ENCODE assay signal across 8 cellular contexts in the genomic region with DNA sequence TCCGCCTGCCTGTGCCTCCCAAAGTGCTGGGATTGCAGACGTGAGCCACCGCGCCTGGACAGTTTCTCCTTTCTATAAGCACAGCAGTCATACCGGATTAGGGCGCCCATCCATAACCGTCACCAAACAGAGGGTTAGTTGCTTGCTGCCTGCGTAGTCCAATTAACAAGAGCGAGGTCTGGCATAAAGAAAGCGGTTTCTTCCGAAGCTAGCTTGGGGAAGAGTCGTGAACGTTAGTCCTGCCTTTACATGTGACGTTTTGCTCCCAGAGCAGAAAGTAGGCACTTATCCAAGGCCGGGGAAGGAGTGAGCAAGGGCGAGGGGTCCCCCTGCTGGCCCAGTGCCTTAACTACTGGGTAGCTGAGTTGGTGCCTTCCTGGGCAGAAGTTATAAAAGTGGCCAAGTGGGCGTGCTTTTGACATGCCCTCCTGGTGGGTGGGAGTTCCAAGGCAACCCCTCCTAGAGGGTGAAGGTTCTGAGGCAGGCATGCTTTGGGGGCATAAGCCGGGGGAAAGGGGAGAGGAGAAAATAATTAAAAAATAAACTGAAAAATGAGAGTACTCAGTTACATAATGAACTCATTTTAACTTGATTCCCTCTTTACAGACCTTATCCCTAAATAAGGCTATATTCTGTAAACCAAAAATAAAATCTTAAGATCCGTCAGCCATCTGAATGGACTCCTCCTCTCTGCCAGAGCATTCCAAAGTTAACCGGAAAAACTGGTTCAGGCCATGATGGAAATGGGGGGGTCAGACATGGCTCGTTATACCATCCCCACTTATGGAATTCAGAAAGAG.
DNase-seq lines count a peak whose midpoint lies in the region; ATAC-seq and TF ChIP-seq lines count a peak whose summit lies in the region.

No MANE protein-coding gene starts in this region.

- no peak overlapping the region for H2BK15ac ChIP-seq in H9 (ENCODE audit: low read depth, low read length)

- no peaks in the 10 kb centered on the region for H3K79me1 ChIP-seq in H9 (ENCODE audit: insufficient read depth, low read depth, low read length, poor library complexity, severe bottlenecking)

- H3K4me1 ChIP-seq in H9 (ENCODE audit: insufficient read depth, low read length) (peaks cover 12% of the 10 kb centered on the region), sigmoid colon (peaks cover 0 to 22% (median 14%) of the 10 kb centered on the region in 4 donors)

- no peak overlapping the region for H2BK20ac ChIP-seq in H9 (ENCODE audit: low read depth, low read length, poor library complexity, severe bottlenecking)

- no peak overlapping the region for H3T11ph ChIP-seq in H9 (ENCODE audit: low read length)

- no peaks in the 10 kb centered on the region for H3K9me3 Mint-ChIP-seq in H9

- no peak overlapping the region for H3K56ac ChIP-seq in H9 (ENCODE audit: insufficient read length, low read depth, low read length)

- no peak for TF ChIP-seq EP300 in sigmoid colon (IDR thresholded peaks at IDR 0.05)

- no peak for ATAC-seq in GM21423 (IDR thresholded peaks at IDR 0.05; ENCODE audit: unreplicated experiment)

- no peaks in the 10 kb centered on the region for H3K36me3 ChIP-seq in sigmoid colon

- H3K23ac ChIP-seq in H9 (ENCODE audit: insufficient read length, low read depth, low read length): no peak overlapping the region

- no peaks in the 10 kb centered on the region for H3K27me3 ChIP-seq in H9 (ENCODE audit: insufficient read depth, low read length)
- H3K27me3 ChIP-seq in sigmoid colon: no peaks in the 10 kb centered on the region

- H2BK12ac ChIP-seq in H9 (ENCODE audit: insufficient read length, low read depth, low read length): no peak overlapping the region

- no peak overlapping the region for H3K14ac ChIP-seq in H9 (ENCODE audit: insufficient read depth, low read length)

- no peak overlapping the region for H2BK120ac ChIP-seq in H9 (ENCODE audit: low read depth, low read length, poor library complexity, severe bottlenecking)

- TF ChIP-seq CTCF in H9 (conservative IDR thresholded peaks at IDR 0.05) (peak; percentile 91), astrocyte of the spinal cord (IDR thresholded peaks at IDR 0.05; ENCODE audit: low read depth, low read length) (peak; percentile 95), sigmoid colon (IDR thresholded peaks at IDR 0.05) (peak; percentile 69 to 82 (median 76))

- intact Hi-C loops in sigmoid colon (cut with DNase I): loop anchor here (1.0 to 5.0 kb wide), 3 partner anchors 59 to 249 kb away; a partner anchor contains a TSS

- H3K27me3 Mint-ChIP-seq in H9 (ENCODE audit: low read depth): no peaks in the 10 kb centered on the region

- H3K18ac ChIP-seq in H9 (ENCODE audit: insufficient read length, low read depth, low read length): no peak overlapping the region

- H2AFZ ChIP-seq in H9 (ENCODE audit: low read length): no peak overlapping the region

- H3K4me3 ChIP-seq in astrocyte of the spinal cord (ENCODE audit: low read depth, low read length) (peak overlapping the region; percentile 19), sigmoid colon (peak overlapping the region; percentile 33 to 52 (median 49))

- H4K8ac ChIP-seq in H9 (replicated peaks; ENCODE audit: insufficient read length, low read depth, low read length): no peak overlapping the region

- H3K4me1 Mint-ChIP-seq in H9: peaks cover 33 to 34% of the 10 kb centered on the region in 2 experiments

- peak overlapping the region in 2 of 3 experiments; percentile 61 to 77; a peak in 3 of 7 replicates for H3K27ac Mint-ChIP-seq in H9

- H2AK5ac ChIP-seq in H9 (ENCODE audit: insufficient read length, low read length): no peak overlapping the region

- H3K9ac ChIP-seq in H9 (ENCODE audit: extremely low read depth, insufficient read length, low read length): no peak overlapping the region

- H3K9me3 ChIP-seq in H9 (ENCODE audit: control insufficient read depth, low read depth, low read length) (no peaks in the 10 kb centered on the region), sigmoid colon (no peaks in the 10 kb centered on the region)

- H3K4me3 Mint-ChIP-seq in H9: peak overlapping the region in 1 of 2 experiments; percentile 52; a peak in 3 of 5 replicates

- in situ Hi-C loops in astrocyte of the spinal cord (cut with HindIII; ENCODE audit: low sequenced_read_pairs): loop anchor here (25.0 kb wide), 1 partner anchor 129 kb away; no protein-coding TSS in a partner anchor

- no CpG with 5 or more reads among the region's 21 CpGs for WGBS in H9 (ENCODE audit: extremely low coverage, insufficient read length, low lambda C conversion rate)
- 10 to 33% methylated on average over 21 of the region's 21 CpGs for WGBS in sigmoid colon, 2 donors

- H3K79me2 ChIP-seq in H9 (ENCODE audit: insufficient read depth, low read length): no peaks in the 10 kb centered on the region

- H3K27ac ChIP-seq in H9 (ENCODE audit: insufficient read length, low read depth, low read length) (no peak overlapping the region), sigmoid colon (peak overlapping the region; percentile 75 to 84 (median 78))

- peaks cover 0 to 2% (median 0%) of the 10 kb centered on the region in 3 experiments; a peak in 1 of 7 replicates for H3K36me3 Mint-ChIP-seq in H9 (ENCODE audit: insufficient read depth in 1 of 3, low read depth in 3 of 3)

- H3K4me2 ChIP-seq in H9 (ENCODE audit: insufficient read depth, insufficient read length, low read length): no peak overlapping the region

- no peaks in the 10 kb centered on the region for H3K23me2 ChIP-seq in H9 (ENCODE audit: insufficient read length, low read depth, low read length, poor library complexity, severe bottlenecking)

- TF ChIP-seq POLR2A in sigmoid colon (IDR thresholded peaks at IDR 0.05): no peak

- H2BK5ac ChIP-seq in H9 (ENCODE audit: insufficient read length, low read length): no peak overlapping the region

- H4K5ac ChIP-seq in H9 (ENCODE audit: insufficient read length, low read depth, low read length): no peak overlapping the region

- no peak overlapping the region for H3K4ac ChIP-seq in H9 (ENCODE audit: low read depth, low read length)

- H4K20me1 ChIP-seq in H9 (ENCODE audit: control insufficient read depth, insufficient read depth, insufficient read length): no peaks in the 10 kb centered on the region

- DNase-seq in D341Med (ENCODE audit: low spot score) (peak; percentile 93), H9 (peak; percentile 88), NCI-H1694 (lab: John Stamatoyannopoulos, UW) (peak; percentile 72), T1000 (lab: John Stamatoyannopoulos, UW) (peak; percentile 66), astrocyte of the spinal cord (ENCODE audit: low read depth, low spot score) (peak; percentile 89), hypothalamus (lab: John Stamatoyannopoulos, UW) (peak; percentile 25 to 89 (median 71)), sigmoid colon (peak; percentile 96)

- H4K91ac ChIP-seq in H9 (ENCODE audit: insufficient read length, low read depth, low read length): no peak overlapping the region
